Comparison of ENCODE assay signal across 23 cellular contexts in genomic region chr19:51450730-51451307, GRCh38. TPM values are rescaled to one million over a fixed set of nuclear protein-coding genes. Genes with fewer than 3 reads are reported as not detected.
DNase-seq lines count a peak whose midpoint lies in the region; TF ChIP-seq lines count a peak whose summit lies in the region.
"Had no signal": no experiment of that assay in that cellular context is flagged by ENCODE, and none has a peak within 500 bp of the region (broad histone marks: within the 10 kb centered on the region; RNA-seq: fewer than 3 reads in every experiment).

No MANE protein-coding gene starts in this region.

- 80 to 92% (median 86%) methylated on average over 5 of the region's 5 CpGs for WGBS in stomach, 5 donors
- WGBS in endodermal cell (ENCODE audit: insufficient coverage in 1 of 2, insufficient read length in 1 of 2), 2 experiments = 79 to 92% methylated on average over 2 to 5 of the region's 5 CpGs

- peaks cover 18% of the 10 kb centered on the region for H3K9me3 Mint-ChIP-seq in activated naive CD4-positive, alpha-beta T cell treated with anti-CD3 and anti-CD28 coated beads for 36 hours
- peaks cover 37% of the 10 kb centered on the region for H3K9me3 Mint-ChIP-seq in activated T-helper 2 cell treated with anti-CD3 and anti-CD28 coated beads, Interferon-gamma antibody, Interleukin-2, Interleukin-4, amounts not matched to agents 10 μg/mL and 5 μg/mL and 100 μg/mL, durations not matched to agents 14 hours and 24 hours and 36 hours
- H3K9me3 Mint-ChIP-seq in endodermal cell = peaks cover 10% of the 10 kb centered on the region

- CTCF ChIA-PET in activated naive CD4-positive, alpha-beta T cell treated with anti-CD3 and anti-CD28 coated beads for 36 hours (lab: Charles Lee) = interaction anchor here (0.5 to 1.7 kb wide), 2 partner anchors 35 to 65 kb away, joined by 3 to 5 read pairs; no protein-coding TSS in a partner anchor

- H3K27me3 ChIP-seq in stomach (peaks cover 0 to 54% (median 3%) of the 10 kb centered on the region in 3 donors), endodermal cell (ENCODE audit: control insufficient read depth, insufficient read depth, low read length, poor library complexity, severe bottlenecking) (no peaks in the 10 kb centered on the region)

- intact Hi-C loops in activated naive CD4-positive, alpha-beta T cell treated with anti-CD3 and anti-CD28 coated beads for 36 hours (cut with micrococcal nuclease) = no loop called here
- intact Hi-C loops in activated T-helper 2 cell treated with anti-CD3 and anti-CD28 coated beads, Interferon-gamma antibody, Interleukin-2, Interleukin-4, amounts not matched to agents 10 μg/mL and 5 μg/mL and 100 μg/mL, durations not matched to agents 14 hours and 24 hours and 36 hours (cut with micrococcal nuclease) = no loop called here
- intact Hi-C loops in stomach (cut with DNase I; ENCODE audit: low total_unique reads) = no loop called here

- H3K27ac Mint-ChIP-seq in activated naive CD4-positive, alpha-beta T cell treated with anti-CD3 and anti-CD28 coated beads for 36 hours = no peak overlapping the region
- peak overlapping the region; percentile 74 for H3K27ac Mint-ChIP-seq in activated T-helper 2 cell treated with anti-CD3 and anti-CD28 coated beads, Interferon-gamma antibody, Interleukin-2, Interleukin-4, amounts not matched to agents 10 μg/mL and 5 μg/mL and 100 μg/mL, durations not matched to agents 14 hours and 24 hours and 36 hours
- H3K27ac Mint-ChIP-seq in endodermal cell = no peak overlapping the region
- H3K27ac Mint-ChIP-seq: immature natural killer cell had no signal

- no peaks in the 10 kb centered on the region for H3K9me3 ChIP-seq in stomach
- H3K9me3 ChIP-seq in endodermal cell (ENCODE audit: control insufficient read depth, low read length) = peaks cover 5% of the 10 kb centered on the region
- H3K9me3 ChIP-seq: left ventricle myocardium inferior, psoas muscle, SK-N-SH, thoracic aorta had no signal

- DNase-seq in activated naive CD4-positive, alpha-beta T cell treated with anti-CD3 and anti-CD28 coated beads for 36 hours = peak; percentile 47
- no peak for DNase-seq in activated naive CD4-positive, alpha-beta T cell (lab: John Stamatoyannopoulos, UW)
- DNase-seq in activated T-helper 2 cell treated with anti-CD3 and anti-CD28 coated beads, Interferon-gamma antibody, Interleukin-2, Interleukin-4, amounts not matched to agents 10 μg/mL and 5 μg/mL and 100 μg/mL, durations not matched to agents 14 hours and 24 hours and 36 hours (ENCODE audit: low spot score) = no peak
- peak; percentile 79 for DNase-seq in stimulated activated CD4-positive, alpha-beta T cell treated with anti-CD3 and anti-CD28 coated beads, Interleukin-1b, Interleukin-23, amount 100 ng/mL, for 48 hours
- DNase-seq in stomach = peak; percentile 17
- DNase-seq in endodermal cell = no peak
- no peak for DNase-seq in AG08395 (ENCODE audit: low spot score)
- no peak for DNase-seq in glomerular visceral epithelial cell (ENCODE audit: extremely low spot score)
- DNase-seq: cortex of kidney, heart right ventricle, immature natural killer cell, left ventricle myocardium inferior, NCI-H1048, NCI-H2029 treated with DMSO at 0.1 percent for 48 hours, psoas muscle, RPMI8226, SK-N-SH, T-helper 9 cell had no signal

- H3K27ac ChIP-seq in stomach (no peak overlapping the region), endodermal cell (ENCODE audit: low read depth, low read length) (no peak overlapping the region)
- H3K27ac ChIP-seq: heart right ventricle, left ventricle myocardium inferior, psoas muscle, skin epidermis, thoracic aorta had no signal

- H3K4me3 Mint-ChIP-seq in activated naive CD4-positive, alpha-beta T cell treated with anti-CD3 and anti-CD28 coated beads for 36 hours = no peak overlapping the region
- H3K4me3 Mint-ChIP-seq in activated T-helper 2 cell treated with anti-CD3 and anti-CD28 coated beads, Interferon-gamma antibody, Interleukin-2, Interleukin-4, amounts not matched to agents 10 μg/mL and 5 μg/mL and 100 μg/mL, durations not matched to agents 14 hours and 24 hours and 36 hours (ENCODE audit: low read depth) = no peak overlapping the region
- no peak overlapping the region for H3K4me3 Mint-ChIP-seq in endodermal cell
- H3K4me3 Mint-ChIP-seq: CD4-positive, alpha-beta memory T cell; immature natural killer cell had no signal

- no peak for TF ChIP-seq POLR2A in stomach (IDR thresholded peaks at IDR 0.05)

- H3K4me1 Mint-ChIP-seq in activated naive CD4-positive, alpha-beta T cell treated with anti-CD3 and anti-CD28 coated beads for 36 hours (ENCODE audit: low read depth) = peaks cover 28% of the 10 kb centered on the region
- H3K4me1 Mint-ChIP-seq in activated T-helper 2 cell treated with anti-CD3 and anti-CD28 coated beads, Interferon-gamma antibody, Interleukin-2, Interleukin-4, amounts not matched to agents 10 μg/mL and 5 μg/mL and 100 μg/mL, durations not matched to agents 14 hours and 24 hours and 36 hours (ENCODE audit: low read depth) = peaks cover 38% of the 10 kb centered on the region
- no peaks in the 10 kb centered on the region for H3K4me1 Mint-ChIP-seq in endodermal cell

- H3K9ac ChIP-seq in endodermal cell (ENCODE audit: extremely low read depth, low read length, poor library complexity, severe bottlenecking) = no peak overlapping the region
- H3K9ac ChIP-seq: SK-N-SH had no signal

- no peak for TF ChIP-seq EP300 in stomach (IDR thresholded peaks at IDR 0.05)

- H3K36me3 Mint-ChIP-seq in activated naive CD4-positive, alpha-beta T cell treated with anti-CD3 and anti-CD28 coated beads for 36 hours (ENCODE audit: low read depth) = no peaks in the 10 kb centered on the region
- peaks cover 39% of the 10 kb centered on the region for H3K36me3 Mint-ChIP-seq in activated T-helper 2 cell treated with anti-CD3 and anti-CD28 coated beads, Interferon-gamma antibody, Interleukin-2, Interleukin-4, amounts not matched to agents 10 μg/mL and 5 μg/mL and 100 μg/mL, durations not matched to agents 14 hours and 24 hours and 36 hours (ENCODE audit: low read depth)
- no peaks in the 10 kb centered on the region for H3K36me3 Mint-ChIP-seq in endodermal cell (ENCODE audit: low read depth)
- H3K36me3 Mint-ChIP-seq: CD4-positive, alpha-beta memory T cell; immature natural killer cell had no signal

- H3K4me3 ChIP-seq in stomach (no peak overlapping the region), endodermal cell (ENCODE audit: low read length) (no peak overlapping the region)
- H3K4me3 ChIP-seq: heart right ventricle, left ventricle myocardium inferior, psoas muscle, skin epidermis, thoracic aorta had no signal

- no peaks in the 10 kb centered on the region for H3K4me1 ChIP-seq in stomach
- H3K4me1 ChIP-seq in endodermal cell (ENCODE audit: control insufficient read depth, insufficient read depth, low read length) = no peaks in the 10 kb centered on the region
- H3K4me1 ChIP-seq: heart right ventricle, left ventricle myocardium inferior, psoas muscle had no signal

- H3K27me3 Mint-ChIP-seq in activated naive CD4-positive, alpha-beta T cell treated with anti-CD3 and anti-CD28 coated beads for 36 hours (ENCODE audit: low read depth) = no peaks in the 10 kb centered on the region
- H3K27me3 Mint-ChIP-seq in activated T-helper 2 cell treated with anti-CD3 and anti-CD28 coated beads, Interferon-gamma antibody, Interleukin-2, Interleukin-4, amounts not matched to agents 10 μg/mL and 5 μg/mL and 100 μg/mL, durations not matched to agents 14 hours and 24 hours and 36 hours (ENCODE audit: low read depth) = no peaks in the 10 kb centered on the region
- H3K27me3 Mint-ChIP-seq in endodermal cell (ENCODE audit: insufficient read depth) = peaks cover 34% of the 10 kb centered on the region

- no peak for TF ChIP-seq CTCF in stomach (IDR thresholded peaks at IDR 0.05)
- TF ChIP-seq CTCF in endodermal cell (conservative IDR thresholded peaks at IDR 0.05) = no peak

- H3K36me3 ChIP-seq in stomach (no peaks in the 10 kb centered on the region), endodermal cell (ENCODE audit: control insufficient read depth, insufficient read depth, low read length) (no peaks in the 10 kb centered on the region)
- H3K36me3 ChIP-seq: heart right ventricle, left ventricle myocardium inferior, thoracic aorta had no signal

RNA-seq across cellular contexts. Expression of gene SIGLEC8, which starts 7.4 kb away (rescaled TPM):
- total RNA-seq in activated naive CD4-positive, alpha-beta T cell treated with anti-CD3 and anti-CD28 coated beads for 36 hours = not detected
- total RNA-seq in activated T-helper 2 cell treated with anti-CD3 and anti-CD28 coated beads, Interferon-gamma antibody, Interleukin-2, Interleukin-4, amounts not matched to agents 10 μg/mL and 5 μg/mL and 100 μg/mL, durations not matched to agents 14 hours and 24 hours and 36 hours = 0.07 and 0.18 TPM in 2 replicates
- total RNA-seq in stomach = 1 to 10 TPM in 2 of 5 donors, not detected in 3; 1.1 to 2.3 TPM
- polyA plus RNA-seq in stomach = 1 to 10 TPM in 1 of 3 donors, under 1 TPM in 2; 0.20 to 1.1 (median 0.56) TPM
- total RNA-seq in endodermal cell = not detected
- not detected for polyA plus RNA-seq in endodermal cell (2013, experiment 1 of 2)
- polyA plus RNA-seq in endodermal cell (2013, experiment 2 of 2) = not detected
- total RNA-seq: bronchial epithelial cell; CD4-positive, alpha-beta memory T cell; NCI-H460 had no signal
- polyA plus RNA-seq: CD4-positive, alpha-beta memory T cell; heart right ventricle; immature natural killer cell; SK-N-SH had no signal

RNA-seq across cellular contexts. Expression of gene CEACAM18, which starts 27.5 kb away (rescaled TPM):
- not detected for total RNA-seq in activated naive CD4-positive, alpha-beta T cell treated with anti-CD3 and anti-CD28 coated beads for 36 hours
- total RNA-seq in activated T-helper 2 cell treated with anti-CD3 and anti-CD28 coated beads, Interferon-gamma antibody, Interleukin-2, Interleukin-4, amounts not matched to agents 10 μg/mL and 5 μg/mL and 100 μg/mL, durations not matched to agents 14 hours and 24 hours and 36 hours = not detected in 2 replicates
- total RNA-seq in stomach = not detected
- not detected for polyA plus RNA-seq in stomach
- not detected for total RNA-seq in endodermal cell
- polyA plus RNA-seq in endodermal cell (2013, experiment 1 of 2) = not detected
- polyA plus RNA-seq in endodermal cell (2013, experiment 2 of 2) = not detected
- total RNA-seq: bronchial epithelial cell; CD4-positive, alpha-beta memory T cell; heart right ventricle; left ventricle myocardium inferior; NCI-H460; psoas muscle; thoracic aorta had no signal
- polyA plus RNA-seq: CD4-positive, alpha-beta memory T cell; heart right ventricle; immature natural killer cell; psoas muscle; SK-N-SH had no signal

RNA-seq across cellular contexts. Expression of gene SIGLEC10, which starts 33.4 kb away (rescaled TPM):
- total RNA-seq in activated naive CD4-positive, alpha-beta T cell treated with anti-CD3 and anti-CD28 coated beads for 36 hours = not detected
- total RNA-seq in activated T-helper 2 cell treated with anti-CD3 and anti-CD28 coated beads, Interferon-gamma antibody, Interleukin-2, Interleukin-4, amounts not matched to agents 10 μg/mL and 5 μg/mL and 100 μg/mL, durations not matched to agents 14 hours and 24 hours and 36 hours = 4.0 and 6.6 TPM in 2 replicates
- 10 to 100 TPM in 1 of 5 donors, 1 to 10 TPM in 2, not detected in 2; 1.1 to 21.4 (median 4.6) TPM for total RNA-seq in stomach
- polyA plus RNA-seq in stomach = 1 to 10 TPM; 1.7 to 3.1 (median 2.3) TPM
- total RNA-seq in endodermal cell = not detected
- polyA plus RNA-seq in endodermal cell (2013, experiment 1 of 2) = not detected
- polyA plus RNA-seq in endodermal cell (2013, experiment 2 of 2) = not detected
- total RNA-seq: bronchial epithelial cell, NCI-H460 had no signal
- polyA plus RNA-seq: SK-N-SH had no signal

RNA-seq across cellular contexts. Expression of gene SIGLEC12, which starts 50.8 kb away (rescaled TPM):
- total RNA-seq in activated naive CD4-positive, alpha-beta T cell treated with anti-CD3 and anti-CD28 coated beads for 36 hours = not detected
- 4.5 and 4.6 TPM in 2 replicates for total RNA-seq in activated T-helper 2 cell treated with anti-CD3 and anti-CD28 coated beads, Interferon-gamma antibody, Interleukin-2, Interleukin-4, amounts not matched to agents 10 μg/mL and 5 μg/mL and 100 μg/mL, durations not matched to agents 14 hours and 24 hours and 36 hours
- total RNA-seq in stomach (under 1 TPM in 1 of 5 donors, not detected in 4; 0.37 TPM), endodermal cell (not detected)
- polyA plus RNA-seq in stomach = 1 to 10 TPM in 1 of 3 donors, under 1 TPM in 1, not detected in 1; 0.10 to 1.2 TPM
- polyA plus RNA-seq in endodermal cell (2013, experiment 1 of 2) = not detected
- not detected for polyA plus RNA-seq in endodermal cell (2013, experiment 2 of 2)
- total RNA-seq: bronchial epithelial cell; CD4-positive, alpha-beta memory T cell; NCI-H460 had no signal
- polyA plus RNA-seq: CD4-positive, alpha-beta memory T cell; immature natural killer cell; SK-N-SH had no signal

Comparison
In these comparisons a context has a peak if more than half of its experiments do, and no peak if none do; other contexts are left out.
1. DNase-seq: peak in activated naive CD4-positive, alpha-beta T cell treated with anti-CD3 and anti-CD28 coated beads for 36 hours (single experiment), stimulated activated CD4-positive, alpha-beta T cell treated with anti-CD3 and anti-CD28 coated beads, Interleukin-1b, Interleukin-23, amount 100 ng/mL, for 48 hours (single experiment) and stomach (single experiment); none in activated naive CD4-positive, alpha-beta T cell (0 of 4), activated T-helper 2 cell treated with anti-CD3 and anti-CD28 coated beads, Interferon-gamma antibody, Interleukin-2, Interleukin-4, amounts not matched to agents 10 μg/mL and 5 μg/mL and 100 μg/mL, durations not matched to agents 14 hours and 24 hours and 36 hours (single experiment), endodermal cell (single experiment), AG08395 (single experiment) and glomerular visceral epithelial cell (single experiment).